17 cellular contexts compared by ENCODE assay signal in genomic region chr20:32586291-32586690, GRCh38. TPM values are rescaled to one million over a fixed set of nuclear protein-coding genes. Genes with fewer than 3 reads are reported as not detected.
DNase-seq lines count a peak whose midpoint lies in the region; ATAC-seq, FAIRE-seq and TF ChIP-seq lines count a peak whose summit lies in the region.
"Had no signal": no experiment of that assay in that cellular context is flagged by ENCODE, and none has a peak within 500 bp of the region (broad histone marks: within the 10 kb centered on the region; RNA-seq: fewer than 3 reads in every experiment).

No MANE protein-coding gene starts in this region.

- peaks cover 26% of the 10 kb centered on the region for H3K4me1 Mint-ChIP-seq in stimulated activated naive CD8-positive, alpha-beta T cell treated with anti-CD3 and anti-CD28 coated beads, Interleukin-15, Interleukin-2, amounts not matched to agents 100 ng/mL and 50 ng/mL, for 24 hours (ENCODE audit: low read depth)
- peaks cover 22% of the 10 kb centered on the region for H3K4me1 Mint-ChIP-seq in activated CD4-positive, alpha-beta memory T cell treated with anti-CD3 and anti-CD28 coated beads, Interleukin-2, amount 10 ng/mL, durations not matched to agents 7 days and 5 days

- DNase-seq in stimulated activated naive CD8-positive, alpha-beta T cell treated with anti-CD3 and anti-CD28 coated beads, Interleukin-15, Interleukin-2, amounts not matched to agents 100 U/mL and 50 U/mL, for 24 hours: no peak
- DNase-seq in activated CD4-positive, alpha-beta memory T cell treated with anti-CD3 and anti-CD28 coated beads, Interleukin-2, amount 10 ng/mL, durations not matched to agents 7 days and 5 days: no peak
- no peak for DNase-seq in pancreas
- DNase-seq in NCI-H1417 treated with DMSO at 0.1 percent for 48 hours (lab: John Stamatoyannopoulos, UW): no peak
- DNase-seq: activated effector memory CD4-positive, alpha-beta T cell treated with Interleukin-2 at 50 U/mL for 16 hours; EL; foreskin fibroblast; mesenchymal stem cell; NCI-H187 treated with DMSO at 0.1 percent for 48 hours; NCI-H524 treated with DMSO at 0.1 percent for 48 hours; posterior cingulate gyrus had no signal

- TF ChIP-seq CTCF in pancreas (IDR thresholded peaks at IDR 0.05): no peak

- H3K4me3 Mint-ChIP-seq in stimulated activated naive CD8-positive, alpha-beta T cell treated with anti-CD3 and anti-CD28 coated beads, Interleukin-15, Interleukin-2, amounts not matched to agents 100 ng/mL and 50 ng/mL, for 24 hours: peak overlapping the region; percentile 67
- peak overlapping the region; percentile 82 for H3K4me3 Mint-ChIP-seq in activated CD4-positive, alpha-beta memory T cell treated with anti-CD3 and anti-CD28 coated beads, Interleukin-2, amount 10 ng/mL, durations not matched to agents 7 days and 5 days

- ATAC-seq in stimulated activated naive CD8-positive, alpha-beta T cell treated with anti-CD3 and anti-CD28 coated beads, Interleukin-15, Interleukin-2, amounts not matched to agents 100 U/mL and 50 U/mL, for 24 hours: no peak
- ATAC-seq in pancreas: no peak
- no peak for ATAC-seq in HG03457 (IDR thresholded peaks at IDR 0.05; ENCODE audit: unreplicated experiment)
- ATAC-seq in GM18511 (IDR thresholded peaks at IDR 0.05; ENCODE audit: unreplicated experiment): no peak
- ATAC-seq: SK-N-SH treated with all-trans-retinoic acid at 6 μM for 48 hours had no signal

- no peak for FAIRE-seq in pancreas (lab: Jason Lieb, UNC)

- no peak overlapping the region for H3K27ac ChIP-seq in pancreas
- H3K27ac ChIP-seq: suprapubic skin had no signal

- CTCF ChIA-PET in activated CD4-positive, alpha-beta memory T cell treated with anti-CD3 and anti-CD28 coated beads, Interleukin-2, amount 10 ng/mL, durations not matched to agents 7 days and 5 days (lab: Charles Lee): no interaction called here

- H3K36me3 ChIP-seq in iPS-15b (ENCODE audit: control insufficient read depth, insufficient read depth, low read length): no peaks in the 10 kb centered on the region
- H3K36me3 ChIP-seq in pancreas: no peaks in the 10 kb centered on the region
- H3K36me3 ChIP-seq: suprapubic skin had no signal

- WGBS in pancreas, 2 donors: 53 to 55% methylated on average over 8 of the region's 8 CpGs

- POLR2A ChIA-PET in activated CD4-positive, alpha-beta memory T cell treated with anti-CD3 and anti-CD28 coated beads, Interleukin-2, amount 10 ng/mL, durations not matched to agents 7 days and 5 days (lab: Charles Lee): interaction anchor here (1.5 to 4.3 kb wide), 2 partner anchors 12 to 47 kb away, joined by 4 to 34 read pairs; no protein-coding TSS in a partner anchor

- H3K4me1 ChIP-seq in iPS-15b (ENCODE audit: control insufficient read depth, insufficient read depth, low read length) (peaks cover 3% of the 10 kb centered on the region), pancreas (peaks cover 0 to 4% (median 0%) of the 10 kb centered on the region in 3 donors)

- peaks cover 9% of the 10 kb centered on the region for H3K27me3 Mint-ChIP-seq in stimulated activated naive CD8-positive, alpha-beta T cell treated with anti-CD3 and anti-CD28 coated beads, Interleukin-15, Interleukin-2, amounts not matched to agents 100 ng/mL and 50 ng/mL, for 24 hours
- peaks cover 28% of the 10 kb centered on the region for H3K27me3 Mint-ChIP-seq in activated CD4-positive, alpha-beta memory T cell treated with anti-CD3 and anti-CD28 coated beads, Interleukin-2, amount 10 ng/mL, durations not matched to agents 7 days and 5 days

- peaks cover 29% of the 10 kb centered on the region for H3K27me3 ChIP-seq in iPS-15b (ENCODE audit: control insufficient read depth, insufficient read depth, low read length)
- no peaks in the 10 kb centered on the region for H3K27me3 ChIP-seq in pancreas

- intact Hi-C loops in pancreas (cut with DNase I): no loop called here

- H3K9me3 ChIP-seq in iPS-15b (ENCODE audit: control insufficient read depth, insufficient read depth, low read length) (no peaks in the 10 kb centered on the region), pancreas (no peaks in the 10 kb centered on the region)
- H3K9me3 ChIP-seq: suprapubic skin had no signal

- H3K4me3 ChIP-seq in iPS-15b (ENCODE audit: low read depth, low read length) (peak overlapping the region; percentile 52), pancreas (no peak overlapping the region)

- no peaks in the 10 kb centered on the region for H3K36me3 Mint-ChIP-seq in stimulated activated naive CD8-positive, alpha-beta T cell treated with anti-CD3 and anti-CD28 coated beads, Interleukin-15, Interleukin-2, amounts not matched to agents 100 ng/mL and 50 ng/mL, for 24 hours (ENCODE audit: low read depth)
- H3K36me3 Mint-ChIP-seq in activated CD4-positive, alpha-beta memory T cell treated with anti-CD3 and anti-CD28 coated beads, Interleukin-2, amount 10 ng/mL, durations not matched to agents 7 days and 5 days (ENCODE audit: low read depth): peaks cover 3% of the 10 kb centered on the region

- H3K9me3 Mint-ChIP-seq in stimulated activated naive CD8-positive, alpha-beta T cell treated with anti-CD3 and anti-CD28 coated beads, Interleukin-15, Interleukin-2, amounts not matched to agents 100 ng/mL and 50 ng/mL, for 24 hours: no peaks in the 10 kb centered on the region
- no peaks in the 10 kb centered on the region for H3K9me3 Mint-ChIP-seq in activated CD4-positive, alpha-beta memory T cell treated with anti-CD3 and anti-CD28 coated beads, Interleukin-2, amount 10 ng/mL, durations not matched to agents 7 days and 5 days

- peak overlapping the region; percentile 1 for H3K27ac Mint-ChIP-seq in stimulated activated naive CD8-positive, alpha-beta T cell treated with anti-CD3 and anti-CD28 coated beads, Interleukin-15, Interleukin-2, amounts not matched to agents 100 ng/mL and 50 ng/mL, for 24 hours
- no peak overlapping the region for H3K27ac Mint-ChIP-seq in activated CD4-positive, alpha-beta memory T cell treated with anti-CD3 and anti-CD28 coated beads, Interleukin-2, amount 10 ng/mL, durations not matched to agents 7 days and 5 days

- no peak overlapping the region for H3K9ac ChIP-seq in iPS-15b (ENCODE audit: low read depth, low read length)

RNA-seq across cellular contexts. Expression of gene NOL4L, which starts 1.2 kb away (rescaled TPM):
- 10 to 100 TPM; 17.1 to 19.1 TPM for total RNA-seq in activated CD4-positive, alpha-beta memory T cell treated with anti-CD3 and anti-CD28 coated beads, Interleukin-2, amount 10 ng/mL, durations not matched to agents 7 days and 5 days
- total RNA-seq in pancreas: 10 to 100 TPM in 4 of 6 donors, 1 to 10 TPM in 2; 8.7 to 14.5 (median 10.2) TPM
- 10 to 100 TPM; 10.2 to 13.2 TPM for polyA plus RNA-seq in pancreas
